In genomic region chr6:43285832-43286231, GRCh38 we compare ENCODE assay signal across 32 cellular contexts. TPM values are rescaled to one million over a fixed set of nuclear protein-coding genes. Genes with fewer than 3 reads are reported as not detected.
DNase-seq lines count a peak whose midpoint lies in the region; FAIRE-seq and TF ChIP-seq lines count a peak whose summit lies in the region.
"Had no signal": no experiment of that assay in that cellular context is flagged by ENCODE, and none has a peak within 500 bp of the region (broad histone marks: within the 10 kb centered on the region; RNA-seq: fewer than 3 reads in every experiment).

No MANE protein-coding gene starts in this region.

- H3K27ac Mint-ChIP-seq in progenitor cell of endocrine pancreas (peak overlapping the region; percentile 7), Caco-2 (ENCODE audit: unreplicated experiment) (no peak overlapping the region)
- H3K27ac Mint-ChIP-seq: CD4-positive, alpha-beta memory T cell had no signal

- H3K27me3 ChIP-seq in BLaER1 = peaks cover 22% of the 10 kb centered on the region
- no peaks in the 10 kb centered on the region for H3K27me3 ChIP-seq in Caco-2 (replicated peaks; ENCODE audit: control insufficient read depth, insufficient read depth, low read length)
- H3K27me3 ChIP-seq: MG63 had no signal

- peak overlapping the region; percentile 93; the same call in 1 of the 2 replicates for H3K4me2 ChIP-seq in BLaER1
- H3K4me2 ChIP-seq: PC-9 had no signal

- DNase-seq in kidney = peak; percentile 52
- DNase-seq in progenitor cell of endocrine pancreas (ENCODE audit: low spot score, unreplicated experiment) = no peak
- no peak for DNase-seq in pons (ENCODE audit: low spot score)
- no peak for DNase-seq in Caco-2
- no peak for DNase-seq in nucleus accumbens (lab: John Stamatoyannopoulos, UW)
- DNase-seq: C1 segment of cervical spinal cord; CD4-positive, alpha-beta memory T cell; COR-L47; DMS 273 treated with DMSO at 0.1 percent for 48 hours; DMS79; EL; GDM1; KBM-7; MG63; NCI-H1417; NCI-H1694; NCI-H2029 treated with DMSO at 0.1 percent for 48 hours; NCI-H446 treated with DMSO at 0.1 percent for 48 hours; NCI-H526; NCI-H82; NK-92 treated with Interleukin-12 subunit alpha and Interleukin-12 subunit beta, amount 100 ng/mL, for 24 hours; PC-9; SHP77 had no signal

- intact Hi-C loops in kidney (cut with DNase I) = no loop called here
- intact Hi-C loops in Caco-2 (cut with micrococcal nuclease; ENCODE audit: unreplicated experiment) = no loop called here

- H3K4me3 Mint-ChIP-seq in progenitor cell of endocrine pancreas (ENCODE audit: low read depth) (peak overlapping the region; percentile 56), Caco-2 (ENCODE audit: unreplicated experiment) (no peak overlapping the region)
- H3K4me3 Mint-ChIP-seq: CD4-positive, alpha-beta memory T cell had no signal

- FAIRE-seq in kidney (lab: Jason Lieb, UNC) = no peak
- FAIRE-seq: A204.1, GM12878, H54 had no signal

- BruUV-seq in Caco-2 (replicated peaks; lab: Mats Ljungman, UMichigan) = no TSS peak

- H3K9me3 ChIP-seq in BLaER1 = no peaks in the 10 kb centered on the region
- no peaks in the 10 kb centered on the region for H3K9me3 ChIP-seq in HEK293 (ENCODE audit: control insufficient read depth, insufficient read depth, low read depth, low read length)
- no peaks in the 10 kb centered on the region for H3K9me3 ChIP-seq in kidney (ENCODE audit: control insufficient read depth in 1 of 2, low read length in 2 of 2)
- H3K9me3 ChIP-seq in Caco-2 = no peaks in the 10 kb centered on the region
- H3K9me3 ChIP-seq: MG63 had no signal

- no peaks in the 10 kb centered on the region for H4K20me1 ChIP-seq in BLaER1

- H3K9ac ChIP-seq in BLaER1 = no peak overlapping the region
- no peak overlapping the region for H3K9ac ChIP-seq in kidney (ENCODE audit: low read length in 2 of 2)

- H3K4me1 ChIP-seq in BLaER1 (peaks cover 48% of the 10 kb centered on the region), HEK293 (ENCODE audit: control insufficient read depth, insufficient read depth, low read length) (no peaks in the 10 kb centered on the region), kidney (ENCODE audit: control insufficient read depth in 1 of 2, insufficient read depth in 1 of 2, low read depth in 1 of 2, low read length in 2 of 2) (no peaks in the 10 kb centered on the region), Caco-2 (peaks cover 7% of the 10 kb centered on the region)

- H3K36me3 ChIP-seq in BLaER1 = no peaks in the 10 kb centered on the region
- no peaks in the 10 kb centered on the region for H3K36me3 ChIP-seq in HEK293 (ENCODE audit: control insufficient read depth in 2 of 2, insufficient read depth in 1 of 2, low read length in 2 of 2)
- no peaks in the 10 kb centered on the region for H3K36me3 ChIP-seq in kidney (ENCODE audit: control insufficient read depth in 1 of 2, insufficient read depth in 2 of 2, low read length in 2 of 2)
- H3K36me3 ChIP-seq in Caco-2 (ENCODE audit: control insufficient read depth, insufficient read depth, low read length) = no peaks in the 10 kb centered on the region
- H3K36me3 ChIP-seq: MG63 had no signal

- peaks cover 1% of the 10 kb centered on the region for H3K4me1 Mint-ChIP-seq in progenitor cell of endocrine pancreas (ENCODE audit: low read depth)
- peaks cover 11% of the 10 kb centered on the region for H3K4me1 Mint-ChIP-seq in Caco-2 (ENCODE audit: low read depth, unreplicated experiment)

- POLR2A ChIA-PET in HEK293 (lab: Yijun Ruan, JAX) (no interaction called here), Caco-2 (lab: Charles Lee) (no interaction called here)

- H3K27me3 Mint-ChIP-seq in progenitor cell of endocrine pancreas (peaks cover 41% of the 10 kb centered on the region), Caco-2 (ENCODE audit: insufficient read depth, unreplicated experiment) (no peaks in the 10 kb centered on the region)

- H3K27ac ChIP-seq in BLaER1 (no peak overlapping the region), HEK293 (ENCODE audit: extremely low read depth, low read depth, low read length) (no peak overlapping the region), kidney (ENCODE audit: low read depth in 2 of 2, low read length in 2 of 2) (no peak overlapping the region)
- H3K27ac ChIP-seq: PC-9 had no signal

- TF ChIP-seq CTCF in HEK293 (tag by site-specific recombination; IDR thresholded peaks at IDR 0.05) = no peak
- no peak for TF ChIP-seq CTCF in kidney (IDR thresholded peaks at IDR 0.05; ENCODE audit: borderline replicate concordance, extremely low read depth, insufficient read depth)
- TF ChIP-seq CTCF in progenitor cell of endocrine pancreas (IDR thresholded peaks at IDR 0.05; ENCODE audit: unreplicated experiment) = no peak
- no peak for TF ChIP-seq CTCF in Caco-2 (IDR thresholded peaks at IDR 0.05; ENCODE audit: insufficient read depth in 1 of 2, low read depth in 1 of 2, low read length in 1 of 2, severe bottlenecking in 1 of 2, unreplicated experiment in 1 of 2)

- H3K36me3 Mint-ChIP-seq in progenitor cell of endocrine pancreas (ENCODE audit: insufficient read depth) (no peaks in the 10 kb centered on the region), Caco-2 (ENCODE audit: insufficient read depth, unreplicated experiment) (no peaks in the 10 kb centered on the region)
- H3K36me3 Mint-ChIP-seq: CD4-positive, alpha-beta memory T cell had no signal

- H3K4me3 ChIP-seq in BLaER1 (no peak overlapping the region), HEK293 (ENCODE audit: low read depth, low read length) (no peak overlapping the region), kidney (ENCODE audit: low read length in 2 of 2) (no peak overlapping the region), Caco-2 (ENCODE audit: low read depth, low read length) (no peak overlapping the region)
- H3K4me3 ChIP-seq: GM12878, MG63, PC-9 had no signal

- CTCF ChIA-PET in HEK293 (lab: Yijun Ruan, JAX) = no interaction called here
- CTCF ChIA-PET in Caco-2 (lab: Charles Lee) = interaction anchor here (1.8 kb wide), 1 partner anchor 57 kb away, joined by 19 read pairs; the partner anchor contains the start of gene DNPH1

- H3K9me3 Mint-ChIP-seq in progenitor cell of endocrine pancreas (ENCODE audit: low read depth) (no peaks in the 10 kb centered on the region), Caco-2 (ENCODE audit: unreplicated experiment) (no peaks in the 10 kb centered on the region)
- H3K9me3 Mint-ChIP-seq: CD4-positive, alpha-beta memory T cell had no signal

TF ChIP-seq in HEK293, 187 proteins besides CTCF, POLR2A, EP300 and RAD21:
- TF ChIP-seq ZNF19 (tag by site-specific recombination; IDR thresholded peaks at IDR 0.05; ENCODE audit: low read depth) (no peak), ZBTB7A (tag by site-specific recombination; IDR thresholded peaks at IDR 0.05; ENCODE audit: low read depth) (no peak), ZNF155 (tag by site-specific recombination; IDR thresholded peaks at IDR 0.05) (no peak), ZNF2 (tag by site-specific recombination; IDR thresholded peaks at IDR 0.05) (no peak), EGR2 (tag by site-specific recombination; IDR thresholded peaks at IDR 0.05; ENCODE audit: low read depth) (peak; percentile 43; the same call in 1 of the 2 replicates), ZNF169 (tag by site-specific recombination; IDR thresholded peaks at IDR 0.05) (no peak), ZFHX2 (tag by site-specific recombination; conservative IDR thresholded peaks at IDR 0.05) (peak; percentile 20; the same call in 1 of the 2 replicates)
TF ChIP-seq in HEK293: peak in this region for 2.

RNA-seq across cellular contexts. Expression of gene SLC22A7, which starts 12.2 kb away (rescaled TPM):
- 2.0 TPM for total RNA-seq in kidney
- 34.8 TPM for polyA plus RNA-seq in kidney (ENCODE audit: insufficient read depth, low read depth, low replicate concordance)
- not detected in 2 replicates for total RNA-seq in progenitor cell of endocrine pancreas
- not detected in 2 replicates for total RNA-seq in Caco-2 (2022)
- total RNA-seq: CD4-positive, alpha-beta memory T cell; HT1080; PC-9; RPMI7951; SK-MEL-5 had no signal
- polyA plus RNA-seq: AG04450; CD4-positive, alpha-beta memory T cell had no signal

RNA-seq across cellular contexts. Expression of gene CRIP3, which starts 22.8 kb away (rescaled TPM):
- total RNA-seq in kidney (5.6 TPM), progenitor cell of endocrine pancreas (2.3 and 2.4 TPM in 2 replicates), Caco-2 (2022) (not detected in 2 replicates)
- 14.3 TPM for polyA plus RNA-seq in kidney (ENCODE audit: insufficient read depth, low read depth, low replicate concordance)
- total RNA-seq: HT1080, RPMI7951, SK-MEL-5 had no signal
- polyA plus RNA-seq: AG04450; CD4-positive, alpha-beta memory T cell had no signal

RNA-seq across cellular contexts. Expression of gene TTBK1, which starts 42.6 kb away (rescaled TPM):
- 0.31 TPM for total RNA-seq in kidney
- 0.26 TPM for polyA plus RNA-seq in kidney (ENCODE audit: insufficient read depth, low read depth, low replicate concordance)
- 1.4 and 1.7 TPM in 2 replicates for total RNA-seq in progenitor cell of endocrine pancreas
- total RNA-seq in Caco-2 (2022) = 0.51 and 0.61 TPM in 2 replicates
- total RNA-seq: GM12878, RPMI7951, SK-MEL-5 had no signal
- polyA plus RNA-seq: AG04450; CD4-positive, alpha-beta memory T cell had no signal

RNA-seq across cellular contexts. Expression of gene DNPH1, which starts 56.6 kb away (rescaled TPM):
- total RNA-seq in kidney (74.3 TPM), progenitor cell of endocrine pancreas (33.9 and 39.0 TPM in 2 replicates), Caco-2 (2022) (56.1 and 62.6 TPM in 2 replicates)
- polyA plus RNA-seq in kidney (ENCODE audit: insufficient read depth, low read depth, low replicate concordance) = 373 TPM
